In genomic region chr16:54927125-54928015, GRCh38 we compare ENCODE assay signal across 8 cellular contexts. TPM values are rescaled to one million over a fixed set of nuclear protein-coding genes. Genes with fewer than 3 reads are reported as not detected.
A peak's percentile ranks its signal among the peaks of the same experiment; 100 is the strongest.
DNase-seq lines count a peak whose midpoint lies in the region; ATAC-seq and TF ChIP-seq lines count a peak whose summit lies in the region.

No MANE protein-coding gene starts in this region.

- H3K4me2 ChIP-seq in smooth muscle cell = peak overlapping the region; percentile 94

- peak overlapping the region; percentile 78 for H3K4me3 ChIP-seq in epithelial cell of proximal tubule (ENCODE audit: low read depth, low read length)
- H3K4me3 ChIP-seq in smooth muscle cell = peak overlapping the region; percentile 58

- peaks cover 14% of the 10 kb centered on the region for H3K79me2 ChIP-seq in smooth muscle cell (ENCODE audit: low read depth)

- H4K20me1 ChIP-seq in smooth muscle cell (ENCODE audit: low read depth) = peaks cover 40% of the 10 kb centered on the region

- DNase-seq in NCI-H82 (lab: John Stamatoyannopoulos, UW) = peak; percentile 45
- no peak for DNase-seq in NCI-H82 treated with DMSO at 0.1 percent for 48 hours (lab: John Stamatoyannopoulos, UW; ENCODE audit: unreplicated experiment)
- peak; percentile 41 for DNase-seq in NCI-H748 (lab: John Stamatoyannopoulos, UW; ENCODE audit: unreplicated experiment)
- no peak for DNase-seq in epithelial cell of proximal tubule (ENCODE audit: low read depth)
- DNase-seq in smooth muscle cell (lab: John Stamatoyannopoulos, UW; ENCODE audit: unreplicated experiment) = no peak
- DNase-seq in AG20443 (ENCODE audit: low spot score) = no peak
- no peak for DNase-seq in stimulated activated CD4-positive, alpha-beta T cell treated with anti-CD3 and anti-CD28 coated beads, Interleukin-2, amount 100 ng/mL, for 24 hours

- no peaks in the 10 kb centered on the region for H3F3A ChIP-seq in smooth muscle cell (ENCODE audit: low read depth)

- H2AFZ ChIP-seq in smooth muscle cell (ENCODE audit: low read depth) = peak overlapping the region; percentile 53

- peak overlapping the region; percentile 86 for H3K9ac ChIP-seq in smooth muscle cell (ENCODE audit: low read depth)

- WGBS in smooth muscle cell (ENCODE audit: low lambda C conversion rate) = 32% methylated on average over 13 of the region's 13 CpGs

- H3K27ac ChIP-seq in smooth muscle cell (ENCODE audit: low read depth) = peak overlapping the region; percentile 47

- H3K4me1 ChIP-seq in smooth muscle cell (ENCODE audit: low read depth) = peaks cover 29% of the 10 kb centered on the region

- peaks cover 15% of the 10 kb centered on the region for H3K27me3 ChIP-seq in smooth muscle cell (ENCODE audit: low read depth)

- ATAC-seq in GM18519 (IDR thresholded peaks at IDR 0.05; ENCODE audit: low FRiP score, unreplicated experiment) = no peak

- H3K9me3 ChIP-seq in smooth muscle cell (replicated peaks; ENCODE audit: low read depth) = no peaks in the 10 kb centered on the region

- TF ChIP-seq CTCF in epithelial cell of proximal tubule (conservative IDR thresholded peaks at IDR 0.05; ENCODE audit: low read depth, low read length) = no peak
- TF ChIP-seq CTCF in smooth muscle cell (IDR thresholded peaks at IDR 0.05; ENCODE audit: borderline replicate concordance, insufficient read depth, poor library complexity, severe bottlenecking) = no peak

- no peaks in the 10 kb centered on the region for H3K36me3 ChIP-seq in smooth muscle cell (ENCODE audit: low read depth)

RNA-seq across cellular contexts. Expression of gene IRX5, which starts 3.3 kb away (rescaled TPM):
- 15.3 and 17.4 TPM in 2 replicates for total RNA-seq in epithelial cell of proximal tubule
- total RNA-seq in smooth muscle cell = 2.3 and 2.7 TPM in 2 replicates
- 1.5 TPM in 1 of 2 replicates, not detected in the other for polyA plus RNA-seq in smooth muscle cell

Comparison
In these comparisons a context has a peak if more than half of its experiments do, and no peak if none do; other contexts are left out.
1. DNase-seq: peak in NCI-H82 (single experiment) and NCI-H748 (single experiment); none in NCI-H82 treated with DMSO at 0.1 percent for 48 hours (single experiment), epithelial cell of proximal tubule (single experiment), smooth muscle cell (single experiment), AG20443 (single experiment) and stimulated activated CD4-positive, alpha-beta T cell treated with anti-CD3 and anti-CD28 coated beads, Interleukin-2, amount 100 ng/mL, for 24 hours (0 of 2).